9 cellular contexts compared by ENCODE assay signal in genomic region chr15:64503197-64503596, GRCh38. TPM values are rescaled to one million over a fixed set of nuclear protein-coding genes. Genes with fewer than 3 reads are reported as not detected.
A peak's percentile ranks its signal among the peaks of the same experiment; 100 is the strongest.
DNase-seq lines count a peak whose midpoint lies in the region; ATAC-seq, FAIRE-seq and TF ChIP-seq lines count a peak whose summit lies in the region.
"Had no signal": no experiment of that assay in that cellular context is flagged by ENCODE, and none has a peak within 500 bp of the region (broad histone marks: within the 10 kb centered on the region; RNA-seq: fewer than 3 reads in every experiment).

No MANE protein-coding gene starts in this region.

- peaks cover 16% of the 10 kb centered on the region for H3K36me3 ChIP-seq in CD8-positive, alpha-beta memory T cell (ENCODE audit: insufficient read depth, low read length)

- peaks cover 0 to 47% (median 15%) of the 10 kb centered on the region in 3 donors for H3K36me3 Mint-ChIP-seq in CD8-positive, alpha-beta memory T cell
- H3K36me3 Mint-ChIP-seq in natural killer cell treated with Interleukin-12 subunit alpha and Interleukin-12 subunit beta and Interleukin-15 and Interleukin-18, amount 100 ng/mL, for 72 hours, result peaks cover 9% of the 10 kb centered on the region

- H3K9me3 ChIP-seq in CD8-positive, alpha-beta memory T cell (ENCODE audit: low read length), result no peaks in the 10 kb centered on the region
- H3K9me3 ChIP-seq: HAP-1 had no signal

- H3K9me3 Mint-ChIP-seq in CD8-positive, alpha-beta memory T cell, result no peaks in the 10 kb centered on the region
- no peaks in the 10 kb centered on the region for H3K9me3 Mint-ChIP-seq in natural killer cell treated with Interleukin-12 subunit alpha and Interleukin-12 subunit beta and Interleukin-15 and Interleukin-18, amount 100 ng/mL, for 72 hours

- FAIRE-seq in H54 (lab: Jason Lieb, UNC), result no peak

- peak in 1 of 2 donors; percentile 17 for ATAC-seq in natural killer cell treated with Interleukin-12 subunit alpha and Interleukin-12 subunit beta and Interleukin-15 and Interleukin-18, amount 100 ng/mL, for 72 hours

- CTCF ChIA-PET in CD8-positive, alpha-beta memory T cell (lab: Charles Lee), result interaction anchor here (0.8 to 1.3 kb wide), 2 partner anchors 8 to 11 kb away, joined by 3 to 4 read pairs; no protein-coding TSS in a partner anchor

- no peak for TF ChIP-seq POLR2A in H54 (IDR thresholded peaks at IDR 0.05; ENCODE audit: low read depth, low read length)

- POLR2A ChIA-PET in CD8-positive, alpha-beta memory T cell (lab: Charles Lee), result interaction anchor here (0.7 to 1.0 kb wide), 3 partner anchors 13 to 145 kb away, joined by 3 to 8 read pairs (median 4); no protein-coding TSS in a partner anchor

- H3K27me3 ChIP-seq in CD8-positive, alpha-beta memory T cell (ENCODE audit: insufficient read depth, low read length, poor library complexity, severe bottlenecking), result no peaks in the 10 kb centered on the region

- H3K27me3 Mint-ChIP-seq in CD8-positive, alpha-beta memory T cell, result peaks cover 0 to 1% of the 10 kb centered on the region in 2 donors
- H3K27me3 Mint-ChIP-seq in natural killer cell treated with Interleukin-12 subunit alpha and Interleukin-12 subunit beta and Interleukin-15 and Interleukin-18, amount 100 ng/mL, for 72 hours, result no peaks in the 10 kb centered on the region

- H3K4me3 Mint-ChIP-seq in CD8-positive, alpha-beta memory T cell, result peak overlapping the region; percentile 1 to 74 (median 39)
- peak overlapping the region; percentile 33 for H3K4me3 Mint-ChIP-seq in natural killer cell treated with Interleukin-12 subunit alpha and Interleukin-12 subunit beta and Interleukin-15 and Interleukin-18, amount 100 ng/mL, for 72 hours

- peak overlapping the region; percentile 20 for H3K4me3 ChIP-seq in CD8-positive, alpha-beta memory T cell (ENCODE audit: low read length)
- H3K4me3 ChIP-seq: HAP-1 had no signal

- peak in 1 of 5 donors; percentile 39 for DNase-seq in CD8-positive, alpha-beta memory T cell
- DNase-seq in MV-4-11 (lab: John Stamatoyannopoulos, UW) (peak; percentile 31), H54 (ENCODE audit: insufficient read length, low spot score) (no peak), COR-L47 (lab: John Stamatoyannopoulos, UW) (no peak), cerebellum (ENCODE audit: low spot score) (no peak), germinal center (ENCODE audit: low spot score) (no peak)
- no peak for DNase-seq in natural killer cell treated with Interleukin-12 subunit alpha and Interleukin-12 subunit beta and Interleukin-15 and Interleukin-18, amount 100 ng/mL, for 72 hours (ENCODE audit: low spot score)

- peak overlapping the region; percentile 19 for H3K27ac ChIP-seq in CD8-positive, alpha-beta memory T cell (ENCODE audit: low read depth, low read length)
- H3K27ac ChIP-seq in cingulate gyrus (ENCODE audit: low read depth, low read length), result peak overlapping the region; percentile 93

- peak overlapping the region; percentile 35 to 97 (median 68) for H3K27ac Mint-ChIP-seq in CD8-positive, alpha-beta memory T cell
- H3K27ac Mint-ChIP-seq in natural killer cell treated with Interleukin-12 subunit alpha and Interleukin-12 subunit beta and Interleukin-15 and Interleukin-18, amount 100 ng/mL, for 72 hours, result peak overlapping the region; percentile 53 to 79

- H3K4me1 ChIP-seq in CD8-positive, alpha-beta memory T cell (ENCODE audit: insufficient read depth, low read length), result peaks cover 72% of the 10 kb centered on the region
- H3K4me1 ChIP-seq: HAP-1 had no signal

- H3K4me1 Mint-ChIP-seq in CD8-positive, alpha-beta memory T cell, result peaks cover 80 to 89% (median 89%) of the 10 kb centered on the region in 3 donors
- H3K4me1 Mint-ChIP-seq in natural killer cell treated with Interleukin-12 subunit alpha and Interleukin-12 subunit beta and Interleukin-15 and Interleukin-18, amount 100 ng/mL, for 72 hours (ENCODE audit: low read depth in 2 of 2), result peaks cover 60 to 62% of the 10 kb centered on the region in 2 donors

RNA-seq across cellular contexts. Expression of gene ZNF609, which starts 42.8 kb away (rescaled TPM):
- total RNA-seq in CD8-positive, alpha-beta memory T cell, result 10 to 100 TPM; 38.0 to 38.9 TPM
- polyA plus RNA-seq in CD8-positive, alpha-beta memory T cell, result 10.7 TPM
- total RNA-seq in natural killer cell treated with Interleukin-12 subunit alpha and Interleukin-12 subunit beta and Interleukin-15 and Interleukin-18, amount 100 ng/mL, for 72 hours, result 10 to 100 TPM; 36.9 to 67.6 TPM
- total RNA-seq in cerebellum, result 37.7 TPM
